8 cellular contexts compared by ENCODE assay signal in the genomic region with DNA sequence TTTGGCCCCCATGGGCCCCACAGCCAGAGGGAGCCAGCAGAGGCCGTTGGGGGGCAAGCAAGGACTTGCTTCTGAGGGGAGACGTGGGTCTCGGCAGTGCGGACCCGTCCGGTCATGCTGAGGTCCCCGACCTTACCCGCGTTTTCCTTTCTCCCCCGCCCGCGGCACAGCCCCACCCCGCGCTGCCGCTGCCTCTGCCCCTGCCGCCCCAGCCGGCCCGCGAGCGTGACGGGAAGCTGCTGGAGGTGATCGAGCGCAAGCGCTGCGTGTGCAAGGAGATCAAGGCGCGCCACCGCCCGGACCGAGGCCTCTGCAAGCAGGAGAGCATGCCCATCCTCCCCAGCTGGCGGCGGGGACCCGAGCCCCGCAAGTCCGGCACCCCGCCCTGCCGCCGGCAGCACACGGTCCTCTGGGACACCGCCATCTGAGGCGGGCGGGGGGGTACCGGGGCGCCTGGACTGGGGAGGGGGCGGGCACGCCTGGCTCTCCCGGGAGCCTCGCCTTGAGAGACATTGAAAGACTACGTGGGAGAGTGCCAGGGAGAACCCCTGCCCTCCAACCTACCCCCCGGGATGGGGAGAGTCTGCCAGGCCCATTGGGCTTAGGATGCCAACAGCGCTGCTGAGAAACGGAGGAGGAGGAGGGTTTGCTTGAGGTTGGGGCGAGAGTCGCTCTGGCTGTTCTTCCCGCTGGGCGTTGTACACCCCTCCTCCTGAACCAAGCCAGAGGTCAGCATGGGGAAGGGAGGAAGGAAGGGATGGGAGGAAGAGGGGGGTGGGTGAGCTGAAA. TPM values are rescaled to one million over a fixed set of nuclear protein-coding genes. Genes with fewer than 3 reads are reported as not detected.
A peak's percentile ranks its signal among the peaks of the same experiment; 100 is the strongest.
DNase-seq lines count a peak whose midpoint lies in the region; ATAC-seq and TF ChIP-seq lines count a peak whose summit lies in the region.

No MANE protein-coding gene starts in this region.

- H3K79me2 ChIP-seq in mesendoderm (ENCODE audit: control insufficient read depth, insufficient read depth, low read length) = no peaks in the 10 kb centered on the region

- H3K4ac ChIP-seq in mesendoderm (ENCODE audit: low read depth, low read length) = no peak overlapping the region

- peaks cover 2% of the 10 kb centered on the region for H3K4me1 ChIP-seq in mesendoderm (ENCODE audit: control insufficient read depth, low read depth, low read length)

- no peaks in the 10 kb centered on the region for H3K36me3 Mint-ChIP-seq in dendritic cell treated with granulocyte-macrophage colony-stimulating factor and Interleukin-4, amounts not matched to agents 40 ng/mL and 50 ng/mL, for 4 days (ENCODE audit: low read depth)

- peak overlapping the region; percentile 43 for H3K4me3 Mint-ChIP-seq in dendritic cell treated with granulocyte-macrophage colony-stimulating factor and Interleukin-4, amounts not matched to agents 40 ng/mL and 50 ng/mL, for 4 days

- no peak overlapping the region for H2BK120ac ChIP-seq in mesendoderm (ENCODE audit: low read depth, low read length)

- peak; percentile 66 for ATAC-seq in stimulated activated naive CD8-positive, alpha-beta T cell treated with anti-CD3 and anti-CD28 coated beads, Interleukin-15, Interleukin-2, amounts not matched to agents 100 U/mL and 50 U/mL, for 24 hours
- ATAC-seq in GM21723 (IDR thresholded peaks at IDR 0.05; ENCODE audit: unreplicated experiment) = no peak
- ATAC-seq in HG02884 (IDR thresholded peaks at IDR 0.05; ENCODE audit: unreplicated experiment) = no peak

- H3K23ac ChIP-seq in mesendoderm (ENCODE audit: low read length) = no peak overlapping the region

- H3K9me3 Mint-ChIP-seq in dendritic cell treated with granulocyte-macrophage colony-stimulating factor and Interleukin-4, amounts not matched to agents 40 ng/mL and 50 ng/mL, for 4 days = no peaks in the 10 kb centered on the region

- no peak overlapping the region for H4K8ac ChIP-seq in mesendoderm (ENCODE audit: low read depth, low read length)

- peaks cover 24% of the 10 kb centered on the region for H3K4me1 Mint-ChIP-seq in dendritic cell treated with granulocyte-macrophage colony-stimulating factor and Interleukin-4, amounts not matched to agents 40 ng/mL and 50 ng/mL, for 4 days (ENCODE audit: low read depth)

- H3K36me3 ChIP-seq in mesendoderm (ENCODE audit: control insufficient read depth, insufficient read depth, low read length) = no peaks in the 10 kb centered on the region

- peak overlapping the region; percentile 59 for H3K9ac ChIP-seq in mesendoderm (ENCODE audit: low read length)

- DNase-seq in HL-60 (ENCODE audit: low read depth in 1 of 2, low spot score in 1 of 2) = peak in 1 of 2 experiments; percentile 37
- DNase-seq in activated CD4-positive, CD25-positive, alpha-beta regulatory T cell treated with anti-CD3 and anti-CD28 coated beads, Interleukin-2, amount 50 U/mL, for 72 hours = peak; percentile 66
- peak; percentile 45 for DNase-seq in mesendoderm
- DNase-seq in stimulated activated naive CD8-positive, alpha-beta T cell treated with anti-CD3 and anti-CD28 coated beads, Interleukin-15, Interleukin-2, amounts not matched to agents 100 U/mL and 50 U/mL, for 24 hours = peak; percentile 72
- no peak for DNase-seq in NCI-H1417 treated with DMSO at 0.1 percent for 48 hours (lab: John Stamatoyannopoulos, UW)

- WGBS in mesendoderm (ENCODE audit: extremely low coverage, insufficient coverage, low lambda C conversion rate) = no CpG with 5 or more reads among the region's 56 CpGs

- peaks cover 80% of the 10 kb centered on the region for H3K27me3 Mint-ChIP-seq in dendritic cell treated with granulocyte-macrophage colony-stimulating factor and Interleukin-4, amounts not matched to agents 40 ng/mL and 50 ng/mL, for 4 days

- peaks cover 20% of the 10 kb centered on the region for H3K27me3 ChIP-seq in HL-60 (ENCODE audit: insufficient read depth, poor library complexity, severe bottlenecking)
- H3K27me3 ChIP-seq in mesendoderm (ENCODE audit: insufficient read depth, low read length, poor library complexity) = no peaks in the 10 kb centered on the region

- peak overlapping the region; percentile 29 for H3K4me3 ChIP-seq in HL-60 (replicated peaks; ENCODE audit: insufficient read depth, low read length)
- H3K4me3 ChIP-seq in mesendoderm (ENCODE audit: low read length) = no peak overlapping the region

- H2BK15ac ChIP-seq in mesendoderm (replicated peaks; ENCODE audit: low read depth) = no peak overlapping the region

- peak overlapping the region; percentile 78 for H3K56ac ChIP-seq in mesendoderm (ENCODE audit: low read length)

- no peak overlapping the region for H4K5ac ChIP-seq in mesendoderm (ENCODE audit: low read length)

- H2BK5ac ChIP-seq in mesendoderm (ENCODE audit: low read length) = no peak overlapping the region

- H3K4me2 ChIP-seq in mesendoderm (ENCODE audit: low read length) = peak overlapping the region; percentile 46

- no peaks in the 10 kb centered on the region for H3K79me1 ChIP-seq in mesendoderm (ENCODE audit: low read length)

- H3K27ac Mint-ChIP-seq in dendritic cell treated with granulocyte-macrophage colony-stimulating factor and Interleukin-4, amounts not matched to agents 40 ng/mL and 50 ng/mL, for 4 days = no peak overlapping the region

- no peak overlapping the region for H3K18ac ChIP-seq in mesendoderm (ENCODE audit: low read length)

- no peak for TF ChIP-seq CTCF in HL-60 (IDR thresholded peaks at IDR 0.05; ENCODE audit: insufficient read depth, low read length)

- intact Hi-C loops in dendritic cell treated with granulocyte-macrophage colony-stimulating factor and Interleukin-4, amounts not matched to agents 40 ng/mL and 50 ng/mL, for 4 days (cut with micrococcal nuclease) = no loop called here

- no peak overlapping the region for H3K27ac ChIP-seq in HL-60 (replicated peaks)
- H3K27ac ChIP-seq in mesendoderm (ENCODE audit: low read depth, low read length) = no peak overlapping the region

- no peak overlapping the region for H2AK5ac ChIP-seq in mesendoderm (ENCODE audit: low read length)

RNA-seq across cellular contexts. Expression of gene NYAP1, which starts 9.9 kb away (rescaled TPM):
- 1.2 TPM for polyA plus RNA-seq in mesendoderm (2013, experiment 1 of 2)
- polyA plus RNA-seq in mesendoderm (2013, experiment 2 of 2) = 1.3 TPM

RNA-seq across cellular contexts. Expression of gene TSC22D4, which starts 14.7 kb away (rescaled TPM):
- 15.8 TPM for polyA plus RNA-seq in mesendoderm (2013, experiment 1 of 2)
- 16.1 TPM for polyA plus RNA-seq in mesendoderm (2013, experiment 2 of 2)

RNA-seq across cellular contexts. Expression of gene SPACDR, which starts 29.6 kb away (rescaled TPM):
- 0.10 TPM for polyA plus RNA-seq in mesendoderm (2013, experiment 1 of 2)
- polyA plus RNA-seq in mesendoderm (2013, experiment 2 of 2) = 0.08 TPM

RNA-seq across cellular contexts. Expression of gene AGFG2, which starts 45.3 kb away (rescaled TPM):
- polyA plus RNA-seq in mesendoderm (2013, experiment 1 of 2) = 5.6 TPM
- polyA plus RNA-seq in mesendoderm (2013, experiment 2 of 2) = 5.4 TPM

RNA-seq across cellular contexts. Expression of gene PPP1R35, which starts 57.4 kb away (rescaled TPM):
- polyA plus RNA-seq in mesendoderm (2013, experiment 1 of 2) = 58.9 TPM
- 59.9 TPM for polyA plus RNA-seq in mesendoderm (2013, experiment 2 of 2)
